8 cellular contexts compared by ENCODE assay signal in the genomic region with DNA sequence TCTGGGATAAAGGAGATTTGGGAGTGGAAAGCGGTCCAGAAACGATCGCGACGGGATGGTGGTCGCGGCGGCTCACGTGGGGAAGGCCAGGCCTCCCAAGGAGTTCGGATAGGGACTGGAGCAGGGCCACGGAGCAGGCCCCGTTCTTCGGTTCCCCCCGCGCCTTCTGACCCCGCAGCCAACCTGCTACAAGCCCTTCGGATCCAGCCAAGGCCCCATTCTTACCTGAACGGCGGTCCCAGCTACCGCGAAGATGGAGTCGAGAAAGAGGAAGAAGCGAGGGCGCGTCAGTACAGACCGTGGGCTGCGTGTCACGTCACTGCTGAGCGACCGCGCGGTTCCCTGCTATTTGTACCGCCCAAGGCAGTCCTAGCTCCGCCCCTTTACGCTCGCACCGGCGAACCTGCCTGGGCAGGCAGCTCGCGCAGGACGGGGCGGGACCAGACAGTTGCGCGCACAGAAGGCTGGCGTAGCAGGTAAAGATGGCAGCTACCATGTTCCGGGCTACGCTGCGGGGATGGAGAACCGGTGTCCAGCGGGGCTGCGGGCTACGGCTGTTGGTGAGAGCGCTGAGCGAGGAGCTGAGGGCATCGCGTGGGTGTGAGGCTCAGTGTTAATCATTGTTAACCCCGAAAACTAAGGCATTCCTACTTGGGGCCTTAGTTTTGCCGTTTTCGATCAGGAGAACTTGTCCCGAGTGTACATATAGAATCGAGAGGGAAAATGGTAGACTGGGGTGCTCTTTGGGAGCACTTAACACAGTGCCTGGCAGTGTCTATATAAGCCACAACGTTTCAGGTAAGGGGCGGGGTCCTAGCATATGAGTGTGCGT. TPM values are rescaled to one million over a fixed set of nuclear protein-coding genes. Genes with fewer than 3 reads are reported as not detected.
DNase-seq lines count a peak whose midpoint lies in the region; ATAC-seq and TF ChIP-seq lines count a peak whose summit lies in the region.

A gene (minus strand): TSS at position 270 of the 832 bp plus-strand sequence. CDS start 321 bp downstream, outside the sequence.
A gene (plus strand): TSS at position 457 of the 832 bp plus-strand sequence. CDS start 26 bp downstream, at position 483.

- H3K4me1 ChIP-seq in testis, result peaks cover 12% of the 10 kb centered on the region

- H3K9me3 ChIP-seq in testis, result no peaks in the 10 kb centered on the region

- no peaks in the 10 kb centered on the region for H3K27me3 Mint-ChIP-seq in activated naive CD4-positive, alpha-beta T cell treated with anti-CD3 and anti-CD28 coated beads, Interleukin-2, amount 50 U/mL, for 24 hours

- H3K36me3 Mint-ChIP-seq in activated naive CD4-positive, alpha-beta T cell treated with anti-CD3 and anti-CD28 coated beads, Interleukin-2, amount 50 U/mL, for 24 hours, result peaks cover 28% of the 10 kb centered on the region

- H3K4me1 Mint-ChIP-seq in activated naive CD4-positive, alpha-beta T cell treated with anti-CD3 and anti-CD28 coated beads, Interleukin-2, amount 50 U/mL, for 24 hours, result peaks cover 51% of the 10 kb centered on the region

- TF ChIP-seq POLR2A in testis (IDR thresholded peaks at IDR 0.05), result peak; percentile 79

- DNase-seq in GM04504 (ENCODE audit: low read depth), result peak; percentile 93
- peak; percentile 99 for DNase-seq in NCI-H1092 (lab: John Stamatoyannopoulos, UW)
- DNase-seq in globus pallidus (ENCODE audit: low spot score), result peak; percentile 93
- DNase-seq in omental fat pad (ENCODE audit: low spot score), result peak; percentile 94
- DNase-seq in testis, result peak; percentile 100

- H3K36me3 ChIP-seq in testis (ENCODE audit: low read depth, missing control alignments), result no peaks in the 10 kb centered on the region

- H3K4me3 ChIP-seq in testis, result peak within 1 kb of the TSS; percentile 78 to 85

- WGBS in testis, 2 donors, result 0 to 1% methylated on average over 37 to 64 of the region's 64 CpGs

- H3K4me3 Mint-ChIP-seq in activated naive CD4-positive, alpha-beta T cell treated with anti-CD3 and anti-CD28 coated beads, Interleukin-2, amount 50 U/mL, for 24 hours, result peak within 1 kb of the TSS; percentile 100

- no peaks in the 10 kb centered on the region for H3K9me3 Mint-ChIP-seq in activated naive CD4-positive, alpha-beta T cell treated with anti-CD3 and anti-CD28 coated beads, Interleukin-2, amount 50 U/mL, for 24 hours

- peak within 1 kb of the TSS; percentile 80 to 88 for H3K27ac ChIP-seq in testis

- H3K27ac Mint-ChIP-seq in activated naive CD4-positive, alpha-beta T cell treated with anti-CD3 and anti-CD28 coated beads, Interleukin-2, amount 50 U/mL, for 24 hours, result peak within 1 kb of the TSS; percentile 99

- TF ChIP-seq CTCF in omental fat pad (IDR thresholded peaks at IDR 0.05), result no peak
- no peak for TF ChIP-seq CTCF in testis (IDR thresholded peaks at IDR 0.05)

- ATAC-seq in HG02571 (IDR thresholded peaks at IDR 0.05; ENCODE audit: unreplicated experiment), result peak; percentile 61
- peak; percentile 88 for ATAC-seq in SK-N-SH treated with all-trans-retinoic acid at 6 μM for 48 hours
- ATAC-seq in omental fat pad (ENCODE audit: low FRiP score), result peak; percentile 88

- intact Hi-C loops in testis (cut with DNase I; ENCODE audit: low total_unique reads), result no loop called here

- H3K27me3 ChIP-seq in testis, result no peaks in the 10 kb centered on the region

TF ChIP-seq in SK-N-SH treated with all-trans-retinoic acid at 6 μM for 48 hours, 23 proteins besides CTCF, POLR2A, EP300 and RAD21:
- TF ChIP-seq, protein P1, sequence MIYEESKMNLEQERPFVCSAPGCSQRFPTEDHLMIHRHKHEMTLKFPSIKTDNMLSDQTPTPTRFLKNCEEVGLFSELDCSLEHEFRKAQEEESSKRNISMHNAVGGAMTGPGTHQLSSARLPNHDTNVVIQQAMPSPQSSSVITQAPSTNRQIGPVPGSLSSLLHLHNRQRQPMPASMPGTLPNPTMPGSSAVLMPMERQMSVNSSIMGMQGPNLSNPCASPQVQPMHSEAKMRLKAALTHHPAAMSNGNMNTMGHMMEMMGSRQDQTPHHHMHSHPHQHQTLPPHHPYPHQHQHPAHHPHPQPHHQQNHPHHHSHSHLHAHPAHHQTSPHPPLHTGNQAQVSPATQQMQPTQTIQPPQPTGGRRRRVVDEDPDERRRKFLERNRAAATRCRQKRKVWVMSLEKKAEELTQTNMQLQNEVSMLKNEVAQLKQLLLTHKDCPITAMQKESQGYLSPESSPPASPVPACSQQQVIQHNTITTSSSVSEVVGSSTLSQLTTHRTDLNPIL (CRISPR knock-in tag; IDR thresholded peaks at IDR 0.05; ENCODE audit: low read depth), result no peak
- TF ChIP-seq ESRRG (CRISPR knock-in tag; IDR thresholded peaks at IDR 0.05) (no peak), ZFP3 (CRISPR knock-in tag; IDR thresholded peaks at IDR 0.05) (0 out of 2 replicates have a peak, but pooled peaks have one; percentile 13)

RNA-seq across cellular contexts. Expression of the first gene that starts in this region (rescaled TPM):
- total RNA-seq in omental fat pad (100 to 1,000 TPM; 612 to 842 (median 711) TPM), testis (100 to 1,000 TPM; 441 to 583 TPM)
- 761 TPM for polyA plus RNA-seq in testis (ENCODE audit: insufficient read depth, low read depth, low replicate concordance)

RNA-seq across cellular contexts. Expression of the second gene that starts in this region (rescaled TPM):
- total RNA-seq in omental fat pad (10 to 100 TPM; 37.2 to 47.9 (median 43.2) TPM), testis (10 to 100 TPM; 82.8 to 87.7 TPM)
- 53.9 TPM for polyA plus RNA-seq in testis (ENCODE audit: insufficient read depth, low read depth, low replicate concordance)

Comparison
In these comparisons a context has a peak if more than half of its experiments do, and no peak if none do; other contexts are left out.
1. Peak in every context shown above with its lines: DNase-seq, ATAC-seq, H3K4me3 ChIP-seq and H3K27ac ChIP-seq.